17 cellular contexts compared by ENCODE assay signal in the genomic region with DNA sequence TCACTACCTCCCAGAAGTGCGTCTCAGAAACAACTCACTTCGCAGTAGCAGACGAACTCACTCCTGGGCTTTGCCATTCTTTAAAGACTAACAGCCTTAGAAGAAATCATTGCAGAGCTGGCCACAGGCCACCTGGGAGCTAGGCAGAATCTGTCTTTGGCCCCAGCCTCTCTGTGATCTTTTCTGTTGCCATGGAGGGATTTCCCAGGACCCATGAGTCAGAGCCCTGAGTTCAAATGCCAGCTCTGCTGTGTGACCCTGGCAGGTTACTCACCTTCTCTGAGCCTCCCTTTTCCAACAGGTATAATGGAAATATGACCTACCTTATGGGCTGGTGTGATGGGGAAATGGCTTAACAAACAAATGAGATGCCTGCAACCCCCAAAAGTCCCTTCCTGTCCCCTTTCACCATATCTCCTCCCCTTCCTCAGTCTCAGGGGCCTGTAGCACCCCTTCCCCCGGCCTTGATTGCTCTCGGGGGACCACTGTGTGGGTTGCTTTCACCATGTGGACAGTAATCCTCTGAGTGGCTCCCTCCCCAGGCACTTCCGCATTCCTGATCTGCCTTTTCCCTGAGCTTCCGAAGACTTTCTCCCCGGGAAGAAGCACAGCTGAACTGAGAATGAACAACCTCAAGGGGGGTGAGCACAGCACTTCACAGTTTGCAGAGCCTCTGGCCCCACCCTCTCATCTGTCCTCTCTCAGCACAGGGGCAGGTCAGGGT. TPM values are rescaled to one million over a fixed set of nuclear protein-coding genes. Genes with fewer than 3 reads are reported as not detected.
A peak's percentile ranks its signal among the peaks of the same experiment; 100 is the strongest.
DNase-seq lines count a peak whose midpoint lies in the region; ATAC-seq and TF ChIP-seq lines count a peak whose summit lies in the region.
"Had no signal": no experiment of that assay in that cellular context is flagged by ENCODE, and none has a peak within 500 bp of the region (broad histone marks: within the 10 kb centered on the region; RNA-seq: fewer than 3 reads in every experiment).

No MANE protein-coding gene starts in this region.

- TF ChIP-seq CTCF in MCF 10A (IDR thresholded peaks at IDR 0.05; ENCODE audit: unreplicated experiment) (no peak), fibroblast of the aortic adventitia (IDR thresholded peaks at IDR 0.05; ENCODE audit: insufficient read depth, low read length) (no peak), upper lobe of right lung (IDR thresholded peaks at IDR 0.05) (no peak), body of pancreas (IDR thresholded peaks at IDR 0.05) (no peak)

- CTCF ChIA-PET in MCF 10A (lab: Yijun Ruan, JAX), result interaction anchor here (0.7 to 14.0 kb wide), 4 partner anchors 11 to 467 kb away, joined by 3 to 189 read pairs (median 26); a partner anchor contains a TSS

- H3K36me3 ChIP-seq in upper lobe of right lung (no peaks in the 10 kb centered on the region), body of pancreas (replicated peaks in 1 of 2; ENCODE audit: insufficient read depth in 1 of 2, low read depth in 2 of 2) (no peaks in the 10 kb centered on the region)
- H3K36me3 ChIP-seq: gastrocnemius medialis, Peyer's patch had no signal

- H3K4me3 ChIP-seq in fibroblast of the aortic adventitia (ENCODE audit: low read depth, low read length) (no peak overlapping the region), upper lobe of right lung (no peak overlapping the region), body of pancreas (no peak overlapping the region)
- H3K4me3 ChIP-seq: gastrocnemius medialis, Peyer's patch had no signal

- DNase-seq in T47D (ENCODE audit: low read depth in 1 of 2, low spot score in 1 of 2), result peak; percentile 44 to 96
- no peak for DNase-seq in MCF 10A (ENCODE audit: unreplicated experiment)
- peak; percentile 40 for DNase-seq in OCI-M1 (lab: John Stamatoyannopoulos, UW)
- peak; percentile 18 for DNase-seq in fibroblast of the aortic adventitia (ENCODE audit: low read depth)
- no peak for DNase-seq in upper lobe of right lung
- DNase-seq in body of pancreas, result no peak
- no peak for DNase-seq in HuH-7 (ENCODE audit: low spot score)
- DNase-seq: activated CD4-positive, CD25-positive, alpha-beta regulatory T cell treated with anti-CD3 and anti-CD28 coated beads, Interleukin-2, amount 50 U/mL, for 72 hours; AML-193; gastrocnemius medialis; immature natural killer cell; Peyer's patch; stimulated activated CD4-positive, alpha-beta T cell treated with anti-CD3 and anti-CD28 coated beads, Interleukin-4, amount 100 ng/mL, for 4 hours had no signal

- peak; percentile 4 for ATAC-seq in upper lobe of right lung
- ATAC-seq in HG03432 (IDR thresholded peaks at IDR 0.05; ENCODE audit: unreplicated experiment), result no peak
- no peak for ATAC-seq in body of pancreas
- ATAC-seq: gastrocnemius medialis had no signal

- H3K4me1 ChIP-seq in upper lobe of right lung, result no peaks in the 10 kb centered on the region
- peaks cover 6% of the 10 kb centered on the region for H3K4me1 ChIP-seq in body of pancreas
- H3K4me1 ChIP-seq: gastrocnemius medialis, Peyer's patch had no signal

- no peaks in the 10 kb centered on the region for H3K36me3 Mint-ChIP-seq in MCF 10A (ENCODE audit: insufficient read depth, unreplicated experiment)
- H3K36me3 Mint-ChIP-seq: activated naive CD4-positive, alpha-beta T cell treated with anti-CD3 and anti-CD28 coated beads, Interleukin-2, amount 50 U/mL, for 24 hours; immature natural killer cell; type B pancreatic cell had no signal

- H3K27me3 ChIP-seq in upper lobe of right lung (no peaks in the 10 kb centered on the region), body of pancreas (no peaks in the 10 kb centered on the region)
- H3K27me3 ChIP-seq: gastrocnemius medialis, Peyer's patch had no signal

- H3K9me3 ChIP-seq in upper lobe of right lung, result no peaks in the 10 kb centered on the region
- H3K9me3 ChIP-seq in body of pancreas, result no peaks in the 10 kb centered on the region
- H3K9me3 ChIP-seq: gastrocnemius medialis, Peyer's patch had no signal

- in situ Hi-C loops in T47D (cut with HindIII; ENCODE audit: low pct_unique_long_range_greater_than_20kb, low sequenced_read_pairs), result no loop called here

- TF ChIP-seq POLR2A in body of pancreas (IDR thresholded peaks at IDR 0.05), result no peak

- POLR2A ChIA-PET in MCF 10A (lab: Yijun Ruan, JAX), result no interaction called here

- 47 to 56% methylated on average over 8 of the region's 8 CpGs for WGBS in body of pancreas, 2 donors

- no TSS peak for BruUV-seq in MCF 10A (replicated peaks; lab: Mats Ljungman, UMichigan)

- H3K27ac ChIP-seq in upper lobe of right lung, result no peak overlapping the region
- no peak overlapping the region for H3K27ac ChIP-seq in body of pancreas
- H3K27ac ChIP-seq: gastrocnemius medialis, Peyer's patch had no signal

- intact Hi-C loops in MCF 10A (cut with micrococcal nuclease) (loop anchor here (5.0 to 10.0 kb wide), 2 partner anchors 219 to 416 kb away; no protein-coding TSS in a partner anchor), upper lobe of right lung (cut with DNase I) (loop anchor here (5.0 kb wide), 1 partner anchor 289 kb away; no protein-coding TSS in a partner anchor), body of pancreas (cut with DNase I) (no loop called here)

- no peak overlapping the region for H3K4me3 Mint-ChIP-seq in MCF 10A (ENCODE audit: unreplicated experiment)
- H3K4me3 Mint-ChIP-seq: activated naive CD4-positive, alpha-beta T cell treated with anti-CD3 and anti-CD28 coated beads, Interleukin-2, amount 50 U/mL, for 24 hours; central memory CD8-positive, alpha-beta T cell; immature natural killer cell; type B pancreatic cell had no signal

- H3K27ac Mint-ChIP-seq in MCF 10A (ENCODE audit: low read depth, unreplicated experiment), result no peak overlapping the region
- H3K27ac Mint-ChIP-seq: activated naive CD4-positive, alpha-beta T cell treated with anti-CD3 and anti-CD28 coated beads, Interleukin-2, amount 50 U/mL, for 24 hours; immature natural killer cell; type B pancreatic cell had no signal

- peaks cover 16% of the 10 kb centered on the region for H3K27me3 Mint-ChIP-seq in MCF 10A (ENCODE audit: insufficient read depth, unreplicated experiment)
- H3K27me3 Mint-ChIP-seq: activated naive CD4-positive, alpha-beta T cell treated with anti-CD3 and anti-CD28 coated beads, Interleukin-2, amount 50 U/mL, for 24 hours; central memory CD8-positive, alpha-beta T cell had no signal

- no peaks in the 10 kb centered on the region for H3K9me3 Mint-ChIP-seq in MCF 10A (ENCODE audit: unreplicated experiment)
- H3K9me3 Mint-ChIP-seq: activated naive CD4-positive, alpha-beta T cell treated with anti-CD3 and anti-CD28 coated beads, Interleukin-2, amount 50 U/mL, for 24 hours; central memory CD8-positive, alpha-beta T cell; immature natural killer cell; type B pancreatic cell had no signal

- no peaks in the 10 kb centered on the region for H3K4me1 Mint-ChIP-seq in MCF 10A (ENCODE audit: insufficient read depth, unreplicated experiment)
- H3K4me1 Mint-ChIP-seq: immature natural killer cell had no signal

RNA-seq across cellular contexts. Expression of gene SLC66A3, which starts 34.0 kb away (rescaled TPM):
- 3.7 and 5.0 TPM in 2 replicates for total RNA-seq in MCF 10A (2022)
- total RNA-seq in fibroblast of the aortic adventitia (ENCODE audit: low replicate concordance), result 48.2 and 83.1 TPM in 2 replicates
- total RNA-seq in upper lobe of right lung, result 21.2 TPM
- 10 to 100 TPM; 28.0 to 38.2 TPM for total RNA-seq in body of pancreas

Comparison
In these comparisons a context has a peak if more than half of its experiments do, and no peak if none do; other contexts are left out.
1. DNase-seq: peak in T47D (2 of 2), OCI-M1 (single experiment) and fibroblast of the aortic adventitia (single experiment); none in MCF 10A (single experiment), upper lobe of right lung (single experiment), body of pancreas (0 of 4) and HuH-7 (single experiment).